In the genomic region with DNA sequence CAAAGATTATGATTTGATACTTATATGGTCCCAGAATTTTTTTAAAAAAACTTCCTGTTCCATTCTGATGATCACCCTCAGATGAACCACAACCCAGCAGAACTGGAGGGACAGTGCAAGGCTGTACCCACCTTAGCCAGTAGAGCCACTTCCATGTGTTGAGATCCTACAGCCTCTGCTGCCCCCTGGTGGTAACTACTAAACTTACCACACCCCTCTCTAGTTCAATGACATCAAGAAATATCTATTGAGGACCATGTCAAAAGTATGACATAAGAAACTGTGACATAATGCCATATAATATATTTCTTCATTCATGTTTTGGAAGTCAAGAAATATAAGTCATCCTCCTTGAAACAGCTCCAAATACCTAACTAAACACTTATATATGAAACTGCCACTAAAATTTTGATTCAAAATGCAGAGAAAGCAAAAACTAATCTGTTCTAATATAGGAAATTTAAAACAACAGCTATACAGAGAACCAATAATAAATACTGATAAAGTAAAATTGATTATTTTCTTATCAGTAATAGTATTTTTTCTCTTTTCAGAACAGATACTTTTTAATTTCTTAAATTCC, we compare ENCODE assay signal across 8 cellular contexts.
DNase-seq lines count a peak whose midpoint lies in the region; ATAC-seq and TF ChIP-seq lines count a peak whose summit lies in the region.

No MANE protein-coding gene starts in this region.

- in situ Hi-C loops in mammary epithelial cell (cut with MboI; ENCODE audit: low sequenced_read_pairs in 2 of 2) = loop anchor here (5.0 to 25.0 kb wide), 3 partner anchors 596 to 786 kb away; no protein-coding TSS in a partner anchor

- H3K4me3 ChIP-seq in AG09309 (ENCODE audit: control insufficient read depth, low read depth, low read length) (no peak overlapping the region), WERI-Rb-1 (ENCODE audit: low read depth, low read length) (no peak overlapping the region), mammary epithelial cell (replicated peaks in 1 of 3; ENCODE audit: insufficient read depth in 1 of 3, low read depth in 2 of 3, low read length in 3 of 3) (no peak overlapping the region)

- no peaks in the 10 kb centered on the region for H4K20me1 ChIP-seq in mammary epithelial cell (ENCODE audit: insufficient read depth, low read length)

- no peaks in the 10 kb centered on the region for H3K4me1 ChIP-seq in mammary epithelial cell (ENCODE audit: insufficient read depth, low read length)

- CTCF ChIA-PET in mammary epithelial cell (lab: Charles Lee; ENCODE audit: low non-redundant PET) = interaction anchor here (0.7 kb wide), 1 partner anchor 157 kb away, joined by 3 read pairs; no protein-coding TSS in a partner anchor

- no peaks in the 10 kb centered on the region for H3K36me3 ChIP-seq in WERI-Rb-1
- H3K36me3 ChIP-seq in mammary epithelial cell (ENCODE audit: insufficient read depth, low read length) = no peaks in the 10 kb centered on the region

- no peaks in the 10 kb centered on the region for H3K79me2 ChIP-seq in mammary epithelial cell (ENCODE audit: insufficient read depth, low read length)

- TF ChIP-seq CTCF in AG09309 (IDR thresholded peaks at IDR 0.05; ENCODE audit: control insufficient read depth, insufficient read depth, low read depth, low read length, missing control alignments) = peak; percentile 70
- TF ChIP-seq CTCF in WERI-Rb-1 (IDR thresholded peaks at IDR 0.05; ENCODE audit: low read depth, low read length) = peak; percentile 48
- peak; percentile 71 to 81 for TF ChIP-seq CTCF in mammary epithelial cell (conservative IDR thresholded peaks at IDR 0.05 in 1 of 2, IDR thresholded peaks at IDR 0.05 in 1 of 2; ENCODE audit: extremely low read depth in 1 of 2, insufficient read depth in 1 of 2, low read depth in 1 of 2, low read length in 2 of 2)

- H3K27me3 ChIP-seq in WERI-Rb-1 (ENCODE audit: insufficient read depth, low read depth, severe bottlenecking) (no peaks in the 10 kb centered on the region), mammary epithelial cell (ENCODE audit: insufficient read depth, low read length) (peaks cover 2% of the 10 kb centered on the region)

- peak; percentile 40 for DNase-seq in AG09309 (ENCODE audit: low read depth)
- DNase-seq in NCI-H2107 treated with DMSO at 0.1 percent for 48 hours (lab: John Stamatoyannopoulos, UW; ENCODE audit: unreplicated experiment) = peak; percentile 58
- peak; percentile 62 for DNase-seq in WERI-Rb-1
- peak; percentile 57 for DNase-seq in mammary epithelial cell
- peak; percentile 81 for DNase-seq in islet precursor cell
- DNase-seq in stimulated activated CD4-positive, alpha-beta T cell treated with anti-CD3 and anti-CD28 coated beads, Interleukin-1b, Interleukin-23, amount 100 ng/mL, for 4 hours (ENCODE audit: low read depth in 2 of 2) = peak; percentile 42 to 64

- H3K27ac ChIP-seq in WERI-Rb-1 = no peak overlapping the region
- H3K27ac ChIP-seq in mammary epithelial cell (ENCODE audit: insufficient read depth, low read depth, low read length) = no peak overlapping the region

- no peaks in the 10 kb centered on the region for H3K9me3 ChIP-seq in WERI-Rb-1 (ENCODE audit: severe bottlenecking)
- H3K9me3 ChIP-seq in mammary epithelial cell (replicated peaks; ENCODE audit: insufficient read depth, low read length) = no peaks in the 10 kb centered on the region

- intact Hi-C loops in mammary epithelial cell (cut with micrococcal nuclease) = loop anchor here (1.0 to 2.0 kb wide), 4 partner anchors 430 to 787 kb away; no protein-coding TSS in a partner anchor

- BruUV-seq in mammary epithelial cell (replicated peaks; lab: Mats Ljungman, UMichigan) = no TSS peak

- H3K4me2 ChIP-seq in mammary epithelial cell (ENCODE audit: insufficient read depth, low read depth, low read length) = no peak overlapping the region

- dilution Hi-C loops in mammary epithelial cell (cut with HindIII; ENCODE audit: low sequenced_read_pairs) = no loop called here

- no peak overlapping the region for H2AFZ ChIP-seq in mammary epithelial cell (ENCODE audit: low read depth, low read length)

- ATAC-seq in GM18861 (IDR thresholded peaks at IDR 0.05; ENCODE audit: unreplicated experiment) (peak; percentile 99), HG03060 (IDR thresholded peaks at IDR 0.05; ENCODE audit: low read depth, unreplicated experiment) (peak; percentile 98)

- H3K9ac ChIP-seq in mammary epithelial cell (ENCODE audit: insufficient read depth, low read length) = no peak overlapping the region
